Comparison of ENCODE assay signal across 21 cellular contexts in genomic region chr17:46138470-46138869, GRCh38. TPM values are rescaled to one million over a fixed set of nuclear protein-coding genes. Genes with fewer than 3 reads are reported as not detected.
DNase-seq lines count a peak whose midpoint lies in the region; ATAC-seq and TF ChIP-seq lines count a peak whose summit lies in the region.
"Had no signal": no experiment of that assay in that cellular context is flagged by ENCODE, and none has a peak within 500 bp of the region (broad histone marks: within the 10 kb centered on the region; RNA-seq: fewer than 3 reads in every experiment).

No MANE protein-coding gene starts in this region.

- H3K36me3 ChIP-seq in OCI-LY7 (ENCODE audit: insufficient read depth, low read length) = peaks cover 31% of the 10 kb centered on the region; the same call in 1 of the 2 replicates
- H3K36me3 ChIP-seq: left ventricle myocardium inferior, uterus had no signal

- no peaks in the 10 kb centered on the region for H3K9me2 ChIP-seq in OCI-LY7 (ENCODE audit: insufficient read depth, low read length)

- peak overlapping the region; percentile 75 for H3K27ac Mint-ChIP-seq in CD4-positive, alpha-beta T cell
- peak overlapping the region; percentile 56 for H3K27ac Mint-ChIP-seq in central memory CD8-positive, alpha-beta T cell (ENCODE audit: low read depth)
- H3K27ac Mint-ChIP-seq in natural killer cell treated with Interleukin-12 subunit alpha and Interleukin-12 subunit beta and Interleukin-15 and Interleukin-18, amount 100 ng/mL, for 72 hours = peak overlapping the region; percentile 53 to 84
- no peak overlapping the region for H3K27ac Mint-ChIP-seq in chondrocyte (ENCODE audit: unreplicated experiment)

- no peak overlapping the region for H2AFZ ChIP-seq in OCI-LY7 (ENCODE audit: low read length)

- peak overlapping the region; percentile 83 for H3K4me2 ChIP-seq in OCI-LY7 (ENCODE audit: low read length)

- DNase-seq in CD4-positive, alpha-beta T cell = no peak
- DNase-seq in OCI-LY7 (ENCODE audit: low spot score) (no peak), chondrocyte (ENCODE audit: low spot score) (no peak), NCI-H526 treated with DMSO at 0.1 percent for 48 hours (lab: John Stamatoyannopoulos, UW) (no peak), HEK293T (ENCODE audit: extremely low spot score) (no peak)
- no peak for DNase-seq in central memory CD8-positive, alpha-beta T cell (ENCODE audit: low spot score in 2 of 2)
- no peak for DNase-seq in natural killer cell treated with Interleukin-12 subunit alpha and Interleukin-12 subunit beta and Interleukin-15 and Interleukin-18, amount 100 ng/mL, for 72 hours (ENCODE audit: low spot score)
- DNase-seq: ACHN; activated CD4-positive, CD25-positive, alpha-beta regulatory T cell treated with anti-CD3 and anti-CD28 coated beads, Interleukin-2, amount 50 U/mL, for 72 hours; activated CD8-positive, alpha-beta memory T cell treated with anti-CD3 and anti-CD28 coated beads for 24 hours; activated T-cell treated with anti-CD3 and anti-CD28 coated beads, Interleukin-2, amount 50 U/mL, for 4 hours; body of pancreas; cortex of kidney; DND-41; HCEC 1CT; left ventricle myocardium inferior; midbrain; NCI-H1105; retina; uterus had no signal

- BruUV-seq in OCI-LY7 (replicated peaks; lab: Mats Ljungman, UMichigan) = no TSS peak

- peaks cover 99% of the 10 kb centered on the region for H3K79me2 ChIP-seq in OCI-LY7 (ENCODE audit: insufficient read depth, low read depth, low read length)

- H3K4me3 ChIP-seq in OCI-LY7 (ENCODE audit: low read depth, low read length, poor library complexity, severe bottlenecking) = no peak overlapping the region
- H3K4me3 ChIP-seq: body of pancreas, left ventricle myocardium inferior, uterus had no signal

- H3K27ac ChIP-seq in CD4-positive, alpha-beta T cell (ENCODE audit: low read depth, low read length) = no peak overlapping the region
- H3K27ac ChIP-seq in OCI-LY7 (ENCODE audit: low read depth, low read length, poor library complexity, severe bottlenecking) = peak overlapping the region; percentile 87
- H3K27ac ChIP-seq: body of pancreas, left ventricle myocardium inferior, uterus had no signal

- H4K20me1 ChIP-seq in OCI-LY7 (ENCODE audit: insufficient read depth, low read length) = peaks cover 21% of the 10 kb centered on the region; the same call in 1 of the 2 replicates

- peaks cover 83% of the 10 kb centered on the region for H3K4me1 ChIP-seq in OCI-LY7 (ENCODE audit: insufficient read depth, low read length, poor library complexity, severe bottlenecking)

- CTCF ChIA-PET in CD4-positive, alpha-beta T cell (lab: Charles Lee) = interaction anchor here (1.2 to 2.1 kb wide), 4 partner anchors 7 to 55 kb away, joined by 4 to 6 read pairs (median 5); partner anchors contain the start of gene KANSL1
- CTCF ChIA-PET in OCI-LY7 (lab: Charles Lee; ENCODE audit: unreplicated experiment) = no interaction called here
- CTCF ChIA-PET in HEK293T (lab: Yijun Ruan, JAX) = no interaction called here

- H3K27me3 Mint-ChIP-seq in CD4-positive, alpha-beta T cell = no peaks in the 10 kb centered on the region
- H3K27me3 Mint-ChIP-seq in central memory CD8-positive, alpha-beta T cell = no peaks in the 10 kb centered on the region
- H3K27me3 Mint-ChIP-seq in natural killer cell treated with Interleukin-12 subunit alpha and Interleukin-12 subunit beta and Interleukin-15 and Interleukin-18, amount 100 ng/mL, for 72 hours = no peaks in the 10 kb centered on the region
- no peaks in the 10 kb centered on the region for H3K27me3 Mint-ChIP-seq in chondrocyte (ENCODE audit: low read depth)

- no peaks in the 10 kb centered on the region for H3K9me3 ChIP-seq in CD4-positive, alpha-beta T cell (ENCODE audit: control insufficient read depth, low read length)
- H3K9me3 ChIP-seq in OCI-LY7 (ENCODE audit: low read length) = no peaks in the 10 kb centered on the region
- H3K9me3 ChIP-seq: body of pancreas, left ventricle myocardium inferior, uterus had no signal

- no peak for ATAC-seq in CD4-positive, alpha-beta T cell (ENCODE audit: poor library complexity)
- ATAC-seq in central memory CD8-positive, alpha-beta T cell (replicated peaks; ENCODE audit: extremely low read depth, poor library complexity, severe bottlenecking) = no peak
- no peak for ATAC-seq in natural killer cell treated with Interleukin-12 subunit alpha and Interleukin-12 subunit beta and Interleukin-15 and Interleukin-18, amount 100 ng/mL, for 72 hours
- no peak for ATAC-seq in HG03039 (IDR thresholded peaks at IDR 0.05; ENCODE audit: unreplicated experiment)
- ATAC-seq: body of pancreas had no signal

- H3K36me3 Mint-ChIP-seq in CD4-positive, alpha-beta T cell (ENCODE audit: low read depth) = peaks cover 15% of the 10 kb centered on the region
- H3K36me3 Mint-ChIP-seq in central memory CD8-positive, alpha-beta T cell (ENCODE audit: insufficient read depth) = peaks cover 28% of the 10 kb centered on the region
- H3K36me3 Mint-ChIP-seq in natural killer cell treated with Interleukin-12 subunit alpha and Interleukin-12 subunit beta and Interleukin-15 and Interleukin-18, amount 100 ng/mL, for 72 hours = peaks cover 5% of the 10 kb centered on the region
- no peaks in the 10 kb centered on the region for H3K36me3 Mint-ChIP-seq in chondrocyte (ENCODE audit: low read depth)

- POLR2A ChIA-PET in CD4-positive, alpha-beta T cell (lab: Charles Lee) = no interaction called here
- POLR2A ChIA-PET in OCI-LY7 (lab: Charles Lee) (no interaction called here), HEK293T (lab: Yijun Ruan, JAX) (no interaction called here)

- H3K27me3 ChIP-seq in CD4-positive, alpha-beta T cell (ENCODE audit: control insufficient read depth, insufficient read depth, low read length) = no peaks in the 10 kb centered on the region
- H3K27me3 ChIP-seq: body of pancreas, uterus had no signal

- peak overlapping the region; percentile 17 for H3K4me3 Mint-ChIP-seq in CD4-positive, alpha-beta T cell
- peak overlapping the region; percentile 13 for H3K4me3 Mint-ChIP-seq in central memory CD8-positive, alpha-beta T cell
- peak overlapping the region; percentile 63 for H3K4me3 Mint-ChIP-seq in natural killer cell treated with Interleukin-12 subunit alpha and Interleukin-12 subunit beta and Interleukin-15 and Interleukin-18, amount 100 ng/mL, for 72 hours
- no peak overlapping the region for H3K4me3 Mint-ChIP-seq in chondrocyte (ENCODE audit: unreplicated experiment)
- H3K4me3 Mint-ChIP-seq: activated T-cell treated with anti-CD3 and anti-CD28 coated beads, Interleukin-2, amount 50 U/mL, for 4 hours had no signal

- intact Hi-C loops in CD4-positive, alpha-beta T cell (cut with DNase I, micrococcal nuclease) = loop anchor here (1.0 to 5.0 kb wide), 4 partner anchors 8 to 54 kb away; partner anchors contain the start of gene KANSL1 (in 1 of the 2)
- intact Hi-C loops in OCI-LY7 (cut with micrococcal nuclease; ENCODE audit: unreplicated experiment) = loop anchor here (2.0 kb wide), 1 partner anchor 54 kb away; the partner anchor contains the start of gene KANSL1

- peaks cover 94% of the 10 kb centered on the region for H3K4me1 Mint-ChIP-seq in CD4-positive, alpha-beta T cell (ENCODE audit: low read depth)
- H3K4me1 Mint-ChIP-seq in central memory CD8-positive, alpha-beta T cell = peaks cover 91% of the 10 kb centered on the region
- peaks cover 73 to 88% of the 10 kb centered on the region in 2 donors for H3K4me1 Mint-ChIP-seq in natural killer cell treated with Interleukin-12 subunit alpha and Interleukin-12 subunit beta and Interleukin-15 and Interleukin-18, amount 100 ng/mL, for 72 hours (ENCODE audit: low read depth in 2 of 2)
- peaks cover 77% of the 10 kb centered on the region for H3K4me1 Mint-ChIP-seq in chondrocyte (ENCODE audit: low read depth)

- no peak for TF ChIP-seq CTCF in CD4-positive, alpha-beta T cell (IDR thresholded peaks at IDR 0.05)
- TF ChIP-seq CTCF in OCI-LY7 (conservative IDR thresholded peaks at IDR 0.05; ENCODE audit: low read length) (no peak), chondrocyte (IDR thresholded peaks at IDR 0.05) (no peak)

- no peaks in the 10 kb centered on the region for H3K9me3 Mint-ChIP-seq in CD4-positive, alpha-beta T cell
- no peaks in the 10 kb centered on the region for H3K9me3 Mint-ChIP-seq in central memory CD8-positive, alpha-beta T cell
- no peaks in the 10 kb centered on the region for H3K9me3 Mint-ChIP-seq in natural killer cell treated with Interleukin-12 subunit alpha and Interleukin-12 subunit beta and Interleukin-15 and Interleukin-18, amount 100 ng/mL, for 72 hours
- H3K9me3 Mint-ChIP-seq in chondrocyte (ENCODE audit: low read depth) = no peaks in the 10 kb centered on the region
- H3K9me3 Mint-ChIP-seq: activated T-cell treated with anti-CD3 and anti-CD28 coated beads, Interleukin-2, amount 50 U/mL, for 4 hours had no signal

TF ChIP-seq in HEK293T, 16 proteins besides CTCF, POLR2A, EP300 and RAD21:
- TF ChIP-seq TARDBP (IDR thresholded peaks at IDR 0.05) (no peak), ARNT (IDR thresholded peaks at IDR 0.05) (no peak), ELF4 (IDR thresholded peaks at IDR 0.05) (no peak), FOXM1 (IDR thresholded peaks at IDR 0.05; ENCODE audit: borderline replicate concordance) (no peak), NFRKB (IDR thresholded peaks at IDR 0.05) (no peak), CTBP1 (IDR thresholded peaks at IDR 0.05; ENCODE audit: borderline replicate concordance) (no peak), BHLHE40 (IDR thresholded peaks at IDR 0.05; ENCODE audit: borderline replicate concordance) (no peak), SUZ12 (IDR thresholded peaks at IDR 0.05) (no peak), ZNF384 (IDR thresholded peaks at IDR 0.05) (no peak), SP1 (IDR thresholded peaks at IDR 0.05) (no peak), L3MBTL2 (conservative IDR thresholded peaks at IDR 0.05) (no peak), PKNOX1 (IDR thresholded peaks at IDR 0.05) (no peak), FOXA1 (IDR thresholded peaks at IDR 0.05) (no peak), HDGF (IDR thresholded peaks at IDR 0.05; ENCODE audit: borderline replicate concordance) (no peak), LEF1 (IDR thresholded peaks at IDR 0.05; ENCODE audit: borderline replicate concordance) (no peak), FOXK2 (IDR thresholded peaks at IDR 0.05) (no peak)

RNA-seq across cellular contexts. Expression of gene KANSL1, which starts 54.8 kb away (rescaled TPM):
- 100 to 1,000 TPM; 122 to 125 TPM for total RNA-seq in CD4-positive, alpha-beta T cell
- total RNA-seq in OCI-LY7 (2014; rRNA removed; shearing (Covaris generic)) = 92.1 and 96.9 TPM in 2 replicates
- total RNA-seq in OCI-LY7 (2022) (129 and 130 TPM in 2 replicates), chondrocyte (61.4 to 75.8 TPM (median 68.8 TPM) in 3 replicates)
- 100 to 1,000 TPM; 127 to 161 TPM for total RNA-seq in natural killer cell treated with Interleukin-12 subunit alpha and Interleukin-12 subunit beta and Interleukin-15 and Interleukin-18, amount 100 ng/mL, for 72 hours
